ENCODE assay signal across 23 cellular contexts in the genomic region with DNA sequence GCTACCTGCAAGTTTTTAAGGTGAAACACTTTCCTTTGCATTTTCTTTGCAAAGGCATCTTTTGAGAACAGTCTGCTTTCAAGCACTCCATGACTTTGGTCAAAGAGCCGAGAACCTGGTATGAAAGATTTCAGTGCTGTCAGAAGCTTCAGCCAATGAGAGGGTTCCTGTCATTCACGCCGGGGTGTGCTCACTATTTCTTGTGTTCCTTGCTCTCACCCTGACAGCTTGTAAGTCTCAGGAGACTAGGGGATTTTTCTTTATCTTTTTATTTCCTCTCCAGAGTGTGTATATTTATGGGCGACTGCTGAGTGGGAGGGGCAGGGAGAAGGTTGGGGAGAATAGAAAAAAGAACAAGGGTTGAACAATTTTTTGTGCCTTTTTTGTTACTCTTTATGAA.
DNase-seq lines count a peak whose midpoint lies in the region; ATAC-seq and TF ChIP-seq lines count a peak whose summit lies in the region.
"Had no signal": no experiment of that assay in that cellular context is flagged by ENCODE, and none has a peak within 500 bp of the region (broad histone marks: within the 10 kb centered on the region; RNA-seq: fewer than 3 reads in every experiment).

No MANE protein-coding gene starts in this region.

- no peaks in the 10 kb centered on the region for H3K27me3 ChIP-seq in BE2C
- no peaks in the 10 kb centered on the region for H3K27me3 ChIP-seq in neural progenitor cell
- H3K27me3 ChIP-seq: MG63 had no signal

- peak overlapping the region; percentile 27 for H2AFZ ChIP-seq in neural progenitor cell (replicated peaks)
- H2AFZ ChIP-seq: GM23338 had no signal

- no peak overlapping the region for H3K4me2 ChIP-seq in neural progenitor cell
- H3K4me2 ChIP-seq: A549, GM23338 had no signal

- H3K4me1 ChIP-seq in BE2C = peaks cover 18% of the 10 kb centered on the region
- H3K4me1 ChIP-seq in neural progenitor cell = no peaks in the 10 kb centered on the region
- H3K4me1 ChIP-seq: A549 had no signal

- H4K20me1 ChIP-seq in neural progenitor cell (ENCODE audit: low read depth) = no peaks in the 10 kb centered on the region

- H3K9me3 Mint-ChIP-seq in activated B cell treated with CpG ODN at 0.5 μM for 24 hours (peaks cover 4% of the 10 kb centered on the region), neural progenitor cell (peaks cover 2% of the 10 kb centered on the region)
- H3K9me3 Mint-ChIP-seq: GM23338, H9 had no signal

- ATAC-seq in activated B cell treated with CpG ODN at 0.5 μM for 24 hours (ENCODE audit: low read depth) = peak; percentile 88
- ATAC-seq: A549, GM23338, HepG2 had no signal

- H3K9me3 ChIP-seq in BE2C (no peaks in the 10 kb centered on the region), neural progenitor cell (ENCODE audit: low read depth) (no peaks in the 10 kb centered on the region)
- H3K9me3 ChIP-seq: A549, MG63 had no signal

- CTCF ChIA-PET in activated B cell treated with CpG ODN at 0.5 μM for 24 hours (lab: Charles Lee) = no interaction called here

- DNase-seq in BE2C (peak; percentile 16), D341Med (ENCODE audit: low spot score) (peak; percentile 18), activated B cell treated with CpG ODN at 0.5 μM for 24 hours (no peak), neural progenitor cell (ENCODE audit: low spot score) (no peak), NAMALWA (ENCODE audit: low spot score) (no peak), HT-29 (ENCODE audit: low spot score) (no peak), NOMO-1 treated with dmso at 0.1 percent for 144 hours (lab: John Stamatoyannopoulos, UW; ENCODE audit: unreplicated experiment) (no peak)
- DNase-seq: AML-193, H9, KG1, MG63, NCI-H1048, NCI-H1417, NCI-H1694, NCI-H2029 treated with DMSO at 0.1 percent for 48 hours, NCI-H524, NCI-H774, OCI-M1, SIG-M5 had no signal

- H3K4me1 Mint-ChIP-seq in activated B cell treated with CpG ODN at 0.5 μM for 24 hours (peaks cover 22% of the 10 kb centered on the region), neural progenitor cell (peaks cover 7% of the 10 kb centered on the region)
- H3K4me1 Mint-ChIP-seq: GM23338, H9 had no signal

- H3K4me3 Mint-ChIP-seq in activated B cell treated with CpG ODN at 0.5 μM for 24 hours (peak overlapping the region; percentile 21), neural progenitor cell (no peak overlapping the region)
- H3K4me3 Mint-ChIP-seq: GM23338, H9 had no signal

- H3K27ac ChIP-seq in neural progenitor cell = no peak overlapping the region
- H3K27ac ChIP-seq: A549, SK-N-MC had no signal

- no peak for TF ChIP-seq CTCF in BE2C (IDR thresholded peaks at IDR 0.05; ENCODE audit: low read depth, low read length)
- no peak for TF ChIP-seq CTCF in activated B cell treated with CpG ODN at 0.5 μM for 24 hours (IDR thresholded peaks at IDR 0.05)
- no peak for TF ChIP-seq CTCF in neural progenitor cell (IDR thresholded peaks at IDR 0.05)

- H3K36me3 ChIP-seq in BE2C (no peaks in the 10 kb centered on the region), neural progenitor cell (no peaks in the 10 kb centered on the region)
- H3K36me3 ChIP-seq: MG63 had no signal

- H3F3A ChIP-seq in neural progenitor cell (ENCODE audit: low read depth) = no peaks in the 10 kb centered on the region

- H3K36me3 Mint-ChIP-seq in activated B cell treated with CpG ODN at 0.5 μM for 24 hours (ENCODE audit: low read depth) (no peaks in the 10 kb centered on the region), neural progenitor cell (no peaks in the 10 kb centered on the region)

- no peak overlapping the region for H3K9ac ChIP-seq in neural progenitor cell

- no peaks in the 10 kb centered on the region for H3K79me2 ChIP-seq in neural progenitor cell (ENCODE audit: low read depth)

- H3K4me3 ChIP-seq in BE2C (ENCODE audit: low read depth, low read length) = peak overlapping the region; percentile 48
- H3K4me3 ChIP-seq in neural progenitor cell = no peak overlapping the region
- H3K4me3 ChIP-seq: A549, GM23338, MG63, SK-N-MC had no signal

- H3K27ac Mint-ChIP-seq in activated B cell treated with CpG ODN at 0.5 μM for 24 hours = no peak overlapping the region
- H3K27ac Mint-ChIP-seq in neural progenitor cell = no peak overlapping the region
- H3K27ac Mint-ChIP-seq: GM23338, H9 had no signal

- peaks cover 3% of the 10 kb centered on the region for H3K27me3 Mint-ChIP-seq in activated B cell treated with CpG ODN at 0.5 μM for 24 hours
- peaks cover 2% of the 10 kb centered on the region for H3K27me3 Mint-ChIP-seq in neural progenitor cell (ENCODE audit: insufficient read depth, low read depth)

- POLR2A ChIA-PET in activated B cell treated with CpG ODN at 0.5 μM for 24 hours (lab: Charles Lee) = no interaction called here

- intact Hi-C loops in activated B cell treated with CpG ODN at 0.5 μM for 24 hours (cut with micrococcal nuclease) = no loop called here

Comparison
In these comparisons a context has a peak if more than half of its experiments do, and no peak if none do; other contexts are left out.
1. DNase-seq: peak in BE2C (single experiment) and D341Med (single experiment); none in activated B cell treated with CpG ODN at 0.5 μM for 24 hours (single experiment), neural progenitor cell (single experiment), NAMALWA (single experiment), HT-29 (single experiment) and NOMO-1 treated with dmso at 0.1 percent for 144 hours (single experiment).